2 cellular contexts compared by ENCODE assay signal in genomic region chr2:47767497-47767844, GRCh38.
TF ChIP-seq lines count a peak whose summit lies in the region.

No MANE protein-coding gene starts in this region.

TF ChIP-seq in A549, 52 proteins besides CTCF, POLR2A, EP300 and RAD21:
- TF ChIP-seq FOSL2 (IDR thresholded peaks at IDR 0.05) (no peak), FOSL2 (CRISPR knock-in tag; IDR thresholded peaks at IDR 0.05) (no peak), KDM1A (IDR thresholded peaks at IDR 0.05; ENCODE audit: low read depth) (no peak), KDM5A (IDR thresholded peaks at IDR 0.05) (no peak)

TF ChIP-seq in K562, 482 proteins besides CTCF, POLR2A, EP300 and RAD21:
- TF ChIP-seq FOXJ2 (tag; IDR thresholded peaks at IDR 0.05) (no peak), ZNF75A (CRISPR knock-in tag; IDR thresholded peaks at IDR 0.05) (no peak), NFIC (IDR thresholded peaks at IDR 0.05) (no peak), CREB5 (CRISPR knock-in tag; IDR thresholded peaks at IDR 0.05) (no peak), MCM5 (IDR thresholded peaks at IDR 0.05; ENCODE audit: low read depth) (no peak), ARID2 (IDR thresholded peaks at IDR 0.05) (no peak), ZNF655 (CRISPR knock-in tag; IDR thresholded peaks at IDR 0.05) (no peak), SAFB2 (IDR thresholded peaks at IDR 0.05; ENCODE audit: borderline replicate concordance, low read depth, low read length, severe bottlenecking) (no peak), MEF2A (IDR thresholded peaks at IDR 0.05; ENCODE audit: control insufficient read depth, low read depth, low read length) (no peak)
TF ChIP-seq in K562: peak in this region for 0.
